Comparison of ENCODE assay signal across 22 cellular contexts in the genomic region with DNA sequence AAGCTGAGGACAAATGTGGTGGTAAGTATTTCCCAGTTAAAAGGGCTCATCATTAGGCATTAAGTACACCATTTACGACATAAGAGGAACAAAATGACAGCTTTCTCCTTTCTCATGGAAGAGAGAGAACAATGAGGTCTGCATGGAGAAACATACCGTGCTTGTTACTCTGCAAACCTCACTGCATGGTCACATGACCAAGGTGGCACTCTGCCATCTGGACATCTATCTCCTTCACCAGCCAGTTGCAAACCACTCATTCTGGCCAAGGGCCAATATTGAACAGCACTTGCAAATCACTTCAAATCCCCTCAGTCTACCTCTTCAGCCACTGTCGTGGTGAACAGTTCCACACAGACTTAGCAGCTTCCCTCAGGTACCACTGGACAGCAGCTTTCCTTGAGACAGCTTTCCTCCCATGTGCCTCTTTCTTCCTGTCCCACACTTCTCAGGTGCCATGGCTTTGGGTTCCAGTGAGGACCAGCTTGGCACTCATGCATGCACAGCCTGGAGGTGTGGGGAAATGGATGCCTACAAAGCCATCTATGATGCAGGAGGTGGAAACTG. TPM values are rescaled to one million over a fixed set of nuclear protein-coding genes. Genes with fewer than 3 reads are reported as not detected.
DNase-seq lines count a peak whose midpoint lies in the region; ATAC-seq, FAIRE-seq and TF ChIP-seq lines count a peak whose summit lies in the region.
"Had no signal": no experiment of that assay in that cellular context is flagged by ENCODE, and none has a peak within 500 bp of the region (broad histone marks: within the 10 kb centered on the region; RNA-seq: fewer than 3 reads in every experiment).

No MANE protein-coding gene starts in this region.

- H3K9me3 Mint-ChIP-seq in naive thymus-derived CD4-positive, alpha-beta T cell: peaks cover 0 to 3% (median 0%) of the 10 kb centered on the region in 11 donors
- H3K9me3 Mint-ChIP-seq in activated CD4-positive, alpha-beta memory T cell treated with anti-CD3 and anti-CD28 coated beads, Interleukin-2, amount 10 ng/mL, durations not matched to agents 7 days and 5 days: no peaks in the 10 kb centered on the region
- H3K9me3 Mint-ChIP-seq: activated B cell treated with CpG ODN at 0.5 μM for 24 hours; activated T-helper 2 cell treated with anti-CD3 and anti-CD28 coated beads, Interferon-gamma antibody, Interleukin-2, Interleukin-4, amounts not matched to agents 10 μg/mL and 5 μg/mL and 100 μg/mL, durations not matched to agents 14 hours and 24 hours and 36 hours had no signal

- peaks cover 0 to 13% (median 0%) of the 10 kb centered on the region in 7 donors for H3K4me1 Mint-ChIP-seq in naive thymus-derived CD4-positive, alpha-beta T cell
- no peaks in the 10 kb centered on the region for H3K4me1 Mint-ChIP-seq in activated CD4-positive, alpha-beta memory T cell treated with anti-CD3 and anti-CD28 coated beads, Interleukin-2, amount 10 ng/mL, durations not matched to agents 7 days and 5 days
- H3K4me1 Mint-ChIP-seq: activated B cell treated with CpG ODN at 0.5 μM for 24 hours had no signal

- H2AK5ac ChIP-seq in H1 (ENCODE audit: low read depth, low read length): no peak overlapping the region

- in situ Hi-C loops in HAP-1 (cut with MboI; ENCODE audit: low sequenced_read_pairs): loop anchor here (25.0 kb wide), 1 partner anchor 91 kb away; no protein-coding TSS in a partner anchor

- no peak overlapping the region for H3K56ac ChIP-seq in H1 (replicated peaks; ENCODE audit: insufficient read length, low read depth, low read length)

- TF ChIP-seq CTCF in H1 (IDR thresholded peaks at IDR 0.05; ENCODE audit: control extremely low read depth in 1 of 3, insufficient read depth in 1 of 3, low read depth in 1 of 3, low read length in 3 of 3): no peak
- no peak for TF ChIP-seq CTCF in sigmoid colon (IDR thresholded peaks at IDR 0.05)

- H3K27me3 Mint-ChIP-seq in naive thymus-derived CD4-positive, alpha-beta T cell: peaks cover 0 to 2% (median 0%) of the 10 kb centered on the region in 5 donors
- H3K27me3 Mint-ChIP-seq in activated CD4-positive, alpha-beta memory T cell treated with anti-CD3 and anti-CD28 coated beads, Interleukin-2, amount 10 ng/mL, durations not matched to agents 7 days and 5 days: no peaks in the 10 kb centered on the region

- DNase-seq in DMS153 (lab: John Stamatoyannopoulos, UW): peak; percentile 66
- DNase-seq in NCI-H524 (lab: John Stamatoyannopoulos, UW): peak; percentile 95 to 97
- no peak for DNase-seq in H1 (ENCODE audit: low read depth in 1 of 2, low spot score in 2 of 2)
- no peak for DNase-seq in HAP-1 (ENCODE audit: low spot score in 2 of 2)
- DNase-seq in sigmoid colon: no peak
- DNase-seq in naive thymus-derived CD4-positive, alpha-beta T cell: no peak
- DNase-seq in activated CD4-positive, alpha-beta memory T cell treated with anti-CD3 and anti-CD28 coated beads, Interleukin-2, amount 10 ng/mL, durations not matched to agents 7 days and 5 days: no peak
- DNase-seq: activated B cell treated with CpG ODN at 0.5 μM for 24 hours; central memory CD4-positive, alpha-beta T cell; effector CD8-positive, alpha-beta T cell; left cardiac atrium; stimulated activated CD4-positive, alpha-beta T cell treated with anti-CD3 and anti-CD28 coated beads, Interleukin-4, amount 100 ng/mL, for 1 hour; T-helper 1 cell had no signal

- CTCF ChIA-PET in H1 (lab: Charles Lee; ENCODE audit: partially characterized antibody): interaction anchor here (1.4 to 2.2 kb wide), 2 partner anchors 12 to 17 kb away, joined by 3 to 7 read pairs; no protein-coding TSS in a partner anchor
- CTCF ChIA-PET in naive thymus-derived CD4-positive, alpha-beta T cell (lab: Charles Lee): no interaction called here
- CTCF ChIA-PET in activated CD4-positive, alpha-beta memory T cell treated with anti-CD3 and anti-CD28 coated beads, Interleukin-2, amount 10 ng/mL, durations not matched to agents 7 days and 5 days (lab: Charles Lee): no interaction called here

- no peaks in the 10 kb centered on the region for H3K79me1 ChIP-seq in H1 (ENCODE audit: low read depth, low read length)

- H3K9me3 ChIP-seq in H1 (ENCODE audit: insufficient read depth in 2 of 2, low read depth in 1 of 2, low read length in 1 of 2) (no peaks in the 10 kb centered on the region), HAP-1 (no peaks in the 10 kb centered on the region), sigmoid colon (no peaks in the 10 kb centered on the region)
- H3K9me3 ChIP-seq in naive thymus-derived CD4-positive, alpha-beta T cell (ENCODE audit: control insufficient read depth in 2 of 3, low read length in 3 of 3): no peaks in the 10 kb centered on the region

- POLR2A ChIA-PET in H1 (lab: Charles Lee; ENCODE audit: partially characterized antibody): no interaction called here
- POLR2A ChIA-PET in naive thymus-derived CD4-positive, alpha-beta T cell (lab: Charles Lee): no interaction called here
- POLR2A ChIA-PET in activated CD4-positive, alpha-beta memory T cell treated with anti-CD3 and anti-CD28 coated beads, Interleukin-2, amount 10 ng/mL, durations not matched to agents 7 days and 5 days (lab: Charles Lee): no interaction called here

- 90% methylated on average over 3 of the region's 3 CpGs; no CpG with 5 or more reads in 1 of the 2 experiments for WGBS in H1 (ENCODE audit: extremely low coverage in 1 of 2, insufficient coverage in 1 of 2, insufficient read length in 1 of 2, insufficient replicate concordance in 2 of 2, low coverage in 1 of 2, low lambda C conversion rate in 2 of 2, missing lambda C conversion rate in 1 of 2), 2 experiments
- WGBS in sigmoid colon, 2 donors: 78 to 80% methylated on average over 3 of the region's 3 CpGs

- H4K91ac ChIP-seq in H1 (replicated peaks; ENCODE audit: insufficient read length, low read length): no peak overlapping the region

- no peaks in the 10 kb centered on the region for H3K36me3 ChIP-seq in H1 (ENCODE audit: control insufficient read depth in 2 of 4, insufficient read depth in 4 of 4, low read length in 3 of 4)
- H3K36me3 ChIP-seq in HAP-1 (replicated peaks): no peaks in the 10 kb centered on the region
- no peaks in the 10 kb centered on the region for H3K36me3 ChIP-seq in sigmoid colon
- H3K36me3 ChIP-seq in naive thymus-derived CD4-positive, alpha-beta T cell (ENCODE audit: control insufficient read depth in 2 of 3, insufficient read depth in 3 of 3, low read length in 3 of 3): no peaks in the 10 kb centered on the region

- no peaks in the 10 kb centered on the region for H3K4me1 ChIP-seq in H1 (replicated peaks in 1 of 4; ENCODE audit: control insufficient read depth in 3 of 4, insufficient read depth in 4 of 4, low read length in 3 of 4)
- no peaks in the 10 kb centered on the region for H3K4me1 ChIP-seq in HAP-1
- no peaks in the 10 kb centered on the region for H3K4me1 ChIP-seq in sigmoid colon
- H3K4me1 ChIP-seq in naive thymus-derived CD4-positive, alpha-beta T cell (ENCODE audit: control insufficient read depth in 2 of 2, insufficient read depth in 2 of 2, low read length in 2 of 2): no peaks in the 10 kb centered on the region

- H2BK12ac ChIP-seq in H1 (ENCODE audit: low read depth, low read length): no peak overlapping the region

- TF ChIP-seq POLR2A in H1 (IDR thresholded peaks at IDR 0.05; ENCODE audit: control extremely low read depth in 1 of 2, low read depth in 2 of 2, low read length in 2 of 2) (no peak), sigmoid colon (IDR thresholded peaks at IDR 0.05) (no peak)

- H2BK20ac ChIP-seq in H1 (ENCODE audit: low read length): no peak overlapping the region

- H3K27me3 ChIP-seq in H1 (replicated peaks in 1 of 4; ENCODE audit: control insufficient read depth in 3 of 4, extremely low read depth in 1 of 4, insufficient read depth in 3 of 4, low read length in 3 of 4) (no peaks in the 10 kb centered on the region), HAP-1 (ENCODE audit: low read depth) (no peaks in the 10 kb centered on the region), sigmoid colon (no peaks in the 10 kb centered on the region)
- H3K27me3 ChIP-seq in naive thymus-derived CD4-positive, alpha-beta T cell (ENCODE audit: control insufficient read depth in 2 of 2, insufficient read depth in 2 of 2, low read length in 2 of 2): no peaks in the 10 kb centered on the region

- TF ChIP-seq EP300 in Ishikawa (IDR thresholded peaks at IDR 0.05; ENCODE audit: borderline replicate concordance) (no peak), H1 (IDR thresholded peaks at IDR 0.05; ENCODE audit: borderline replicate concordance in 1 of 2, low read depth in 2 of 2, low read length in 2 of 2) (no peak), sigmoid colon (IDR thresholded peaks at IDR 0.05) (no peak)

- no peak overlapping the region for H3K27ac Mint-ChIP-seq in naive thymus-derived CD4-positive, alpha-beta T cell
- no peak overlapping the region for H3K27ac Mint-ChIP-seq in activated CD4-positive, alpha-beta memory T cell treated with anti-CD3 and anti-CD28 coated beads, Interleukin-2, amount 10 ng/mL, durations not matched to agents 7 days and 5 days
- H3K27ac Mint-ChIP-seq: activated B cell treated with CpG ODN at 0.5 μM for 24 hours; activated T-helper 2 cell treated with anti-CD3 and anti-CD28 coated beads, Interferon-gamma antibody, Interleukin-2, Interleukin-4, amounts not matched to agents 10 μg/mL and 5 μg/mL and 100 μg/mL, durations not matched to agents 14 hours and 24 hours and 36 hours had no signal

- H3K9ac ChIP-seq in H1 (replicated peaks in 1 of 4; ENCODE audit: extremely low read depth in 1 of 4, low read depth in 3 of 4, low read length in 3 of 4): no peak overlapping the region

- no peak overlapping the region for H3K18ac ChIP-seq in H1 (ENCODE audit: extremely low read depth, low read length)

- H3K36me3 Mint-ChIP-seq in naive thymus-derived CD4-positive, alpha-beta T cell: peaks cover 0 to 3% (median 0%) of the 10 kb centered on the region in 5 donors
- H3K36me3 Mint-ChIP-seq in activated CD4-positive, alpha-beta memory T cell treated with anti-CD3 and anti-CD28 coated beads, Interleukin-2, amount 10 ng/mL, durations not matched to agents 7 days and 5 days (ENCODE audit: low read depth): no peaks in the 10 kb centered on the region

- H4K5ac ChIP-seq in H1 (ENCODE audit: insufficient read length, low read depth, low read length): no peak overlapping the region

- no peaks in the 10 kb centered on the region for H4K20me1 ChIP-seq in H1 (replicated peaks in 1 of 2; ENCODE audit: control insufficient read depth in 1 of 2, insufficient read depth in 2 of 2, low read length in 2 of 2)

- H3K27ac ChIP-seq in H1 (ENCODE audit: low read depth, low read length) (no peak overlapping the region), sigmoid colon (no peak overlapping the region)
- no peak overlapping the region for H3K27ac ChIP-seq in naive thymus-derived CD4-positive, alpha-beta T cell (ENCODE audit: low read depth, low read length)
- H3K27ac ChIP-seq: RWPE1 had no signal

- intact Hi-C loops in sigmoid colon (cut with DNase I): no loop called here
- intact Hi-C loops in naive thymus-derived CD4-positive, alpha-beta T cell (cut with micrococcal nuclease): no loop called here

- H3K4ac ChIP-seq in H1 (replicated peaks; ENCODE audit: insufficient read length, low read depth, low read length): no peak overlapping the region

- H3K79me2 ChIP-seq in H1 (ENCODE audit: control insufficient read depth in 1 of 2, insufficient read depth in 2 of 2, low read length in 2 of 2): no peaks in the 10 kb centered on the region

- no peak overlapping the region for H2BK15ac ChIP-seq in H1 (ENCODE audit: low read length)

- no peak overlapping the region for H3K4me2 ChIP-seq in H1 (ENCODE audit: insufficient read depth in 1 of 2, low read depth in 2 of 2, low read length in 2 of 2)

- H3K4me3 Mint-ChIP-seq in naive thymus-derived CD4-positive, alpha-beta T cell: no peak overlapping the region
- no peak overlapping the region for H3K4me3 Mint-ChIP-seq in activated CD4-positive, alpha-beta memory T cell treated with anti-CD3 and anti-CD28 coated beads, Interleukin-2, amount 10 ng/mL, durations not matched to agents 7 days and 5 days
- H3K4me3 Mint-ChIP-seq: activated B cell treated with CpG ODN at 0.5 μM for 24 hours had no signal

- H3K4me3 ChIP-seq in H1 (ENCODE audit: extremely low read depth in 1 of 4, insufficient read depth in 2 of 4, low read depth in 3 of 4, low read length in 4 of 4): no peak overlapping the region
- no peak overlapping the region for H3K4me3 ChIP-seq in HAP-1
- no peak overlapping the region for H3K4me3 ChIP-seq in sigmoid colon
- no peak overlapping the region for H3K4me3 ChIP-seq in naive thymus-derived CD4-positive, alpha-beta T cell (ENCODE audit: low read length)

- FAIRE-seq in H1 (lab: Jason Lieb, UNC): no peak
- FAIRE-seq: GM18507, H54 had no signal

- no peak overlapping the region for H3K23ac ChIP-seq in H1 (ENCODE audit: insufficient read length)

- ATAC-seq in naive thymus-derived CD4-positive, alpha-beta T cell: no peak
- ATAC-seq: left cardiac atrium, sciatic nerve had no signal

- H3K23me2 ChIP-seq in H1 (ENCODE audit: low read depth, low read length): no peaks in the 10 kb centered on the region

- H2BK5ac ChIP-seq in H1 (ENCODE audit: low read depth, low read length): 0 out of 2 replicates have a peak overlapping the region, but pooled peaks have one; percentile 17

- H2AFZ ChIP-seq in H1 (ENCODE audit: low read length): 0 out of 2 replicates have a peak overlapping the region, but pooled peaks have one; percentile 53

- no peak overlapping the region for H4K8ac ChIP-seq in H1 (ENCODE audit: extremely low read depth, insufficient read depth, low read length)

- no peak overlapping the region for H3K14ac ChIP-seq in H1 (ENCODE audit: insufficient read length)

- no peak overlapping the region for H2BK120ac ChIP-seq in H1 (replicated peaks; ENCODE audit: low read depth, low read length)

- TF ChIP-seq RAD21 in Ishikawa (IDR thresholded peaks at IDR 0.05; ENCODE audit: low read depth): no peak
- TF ChIP-seq RAD21 in H1 (IDR thresholded peaks at IDR 0.05 in 1 of 2, conservative IDR thresholded peaks at IDR 0.05 in 1 of 2; ENCODE audit: low read depth in 2 of 2, low read length in 2 of 2): no peak

RNA-seq across cellular contexts. Expression of a gene that starts 29.5 kb away (rescaled TPM):
- total RNA-seq in H1 (2021; fragmentation: NEBNext Ultra II Directional; extraction: Animal tissue kit (Norgen Biotek cat#: 25700)): 3.1 and 3.3 TPM in 2 replicates
- polyA plus RNA-seq in H1 (2011; rRNA removed): 1.0 and 1.3 TPM in 2 replicates
- polyA plus RNA-seq in H1 (2011; cell fraction: cytosol; rRNA removed): 1.5 TPM
- 1.4 TPM for polyA plus RNA-seq in H1 (2011; cell fraction: nucleus; rRNA removed)
- 2.6 to 4.3 TPM (median 3.5 TPM) in 4 replicates for polyA plus RNA-seq in H1 (2012, experiment 1 of 2)
- polyA plus RNA-seq in H1 (2012, experiment 2 of 2): 0.51 TPM
- polyA plus RNA-seq in H1 (2013, experiment 1 of 2): 2.3 TPM
- polyA plus RNA-seq in H1 (2013, experiment 2 of 2): 2.6 TPM
- 1.8 and 3.3 TPM in 2 replicates for polyA minus RNA-seq in H1 (2011; rRNA and poly(A)+ RNA removed)
- polyA minus RNA-seq in H1 (2011; cell fraction: cytosol; rRNA and poly(A)+ RNA removed): 3.7 TPM
- polyA minus RNA-seq in H1 (2011; cell fraction: nucleus; rRNA and poly(A)+ RNA removed): 8.1 TPM
- 10 to 100 TPM in 3 of 4 donors, 1 to 10 TPM in 1; 5.8 to 11.9 (median 11.2) TPM for total RNA-seq in sigmoid colon
- 1 to 10 TPM; 1.2 to 6.9 (median 1.4) TPM for polyA plus RNA-seq in sigmoid colon
- 100 to 1,000 TPM in 1 of 5 experiments, 10 to 100 TPM in 4; 35.7 to 188 (median 41.6) TPM for total RNA-seq in naive thymus-derived CD4-positive, alpha-beta T cell
- polyA plus RNA-seq in naive thymus-derived CD4-positive, alpha-beta T cell: 10 to 100 TPM; 77.4 to 88.9 TPM
- total RNA-seq in activated CD4-positive, alpha-beta memory T cell treated with anti-CD3 and anti-CD28 coated beads, Interleukin-2, amount 10 ng/mL, durations not matched to agents 7 days and 5 days: 100 to 1,000 TPM; 122 to 126 TPM

RNA-seq across cellular contexts. Expression of a gene that starts 48.5 kb away (rescaled TPM):
- not detected in 2 replicates for total RNA-seq in H1 (2021; fragmentation: NEBNext Ultra II Directional; extraction: Animal tissue kit (Norgen Biotek cat#: 25700))
- polyA plus RNA-seq in H1 (2011; rRNA removed): not detected in 2 replicates
- not detected for polyA plus RNA-seq in H1 (2011; cell fraction: cytosol; rRNA removed)
- polyA plus RNA-seq in H1 (2011; cell fraction: nucleus; rRNA removed): not detected
- polyA plus RNA-seq in H1 (2012, experiment 1 of 2): not detected in 4 replicates
- not detected for polyA plus RNA-seq in H1 (2012, experiment 2 of 2)
- polyA plus RNA-seq in H1 (2013, experiment 1 of 2): not detected
- polyA plus RNA-seq in H1 (2013, experiment 2 of 2): not detected
- polyA minus RNA-seq in H1 (2011; rRNA and poly(A)+ RNA removed): not detected in 2 replicates
- polyA minus RNA-seq in H1 (2011; cell fraction: cytosol; rRNA and poly(A)+ RNA removed): not detected
- polyA minus RNA-seq in H1 (2011; cell fraction: nucleus; rRNA and poly(A)+ RNA removed): not detected
- not detected for total RNA-seq in sigmoid colon
- 10 to 100 TPM in 2 of 3 donors, 1 to 10 TPM in 1; 9.0 to 26.6 (median 10.6) TPM for polyA plus RNA-seq in sigmoid colon
- not detected for total RNA-seq in naive thymus-derived CD4-positive, alpha-beta T cell
- polyA plus RNA-seq in naive thymus-derived CD4-positive, alpha-beta T cell: not detected
- total RNA-seq in activated CD4-positive, alpha-beta memory T cell treated with anti-CD3 and anti-CD28 coated beads, Interleukin-2, amount 10 ng/mL, durations not matched to agents 7 days and 5 days: not detected
- total RNA-seq: activated B cell treated with CpG ODN at 0.5 μM for 24 hours; activated T-helper 2 cell treated with anti-CD3 and anti-CD28 coated beads, Interferon-gamma antibody, Interleukin-2, Interleukin-4, amounts not matched to agents 10 μg/mL and 5 μg/mL and 100 μg/mL, durations not matched to agents 14 hours and 24 hours and 36 hours; fibroblast of villous mesenchyme; left cardiac atrium; mononuclear cell; NCI-H460; sciatic nerve had no signal

Comparison
In these comparisons a context has a peak if more than half of its experiments do, and no peak if none do; other contexts are left out.
1. DNase-seq: peak in DMS153 (single experiment) and NCI-H524 (2 of 2); none in H1 (0 of 2), HAP-1 (0 of 2), sigmoid colon (single experiment), naive thymus-derived CD4-positive, alpha-beta T cell (0 of 9) and activated CD4-positive, alpha-beta memory T cell treated with anti-CD3 and anti-CD28 coated beads, Interleukin-2, amount 10 ng/mL, durations not matched to agents 7 days and 5 days (single experiment).